In genomic region chr1:39080884-39081265, GRCh38 we compare ENCODE assay signal across 8 cellular contexts. TPM values are rescaled to one million over a fixed set of nuclear protein-coding genes. Genes with fewer than 3 reads are reported as not detected.
DNase-seq lines count a peak whose midpoint lies in the region; ATAC-seq and TF ChIP-seq lines count a peak whose summit lies in the region.

No MANE protein-coding gene starts in this region.

- H3K9me3 Mint-ChIP-seq in activated CD4-positive, alpha-beta memory T cell treated with anti-CD3 and anti-CD28 coated beads for 36 hours = no peaks in the 10 kb centered on the region

- intact Hi-C loops in activated CD4-positive, alpha-beta memory T cell treated with anti-CD3 and anti-CD28 coated beads for 36 hours (cut with micrococcal nuclease) = no loop called here
- intact Hi-C loops in psoas muscle (cut with DNase I) = no loop called here

- POLR2A ChIA-PET in activated CD4-positive, alpha-beta memory T cell treated with anti-CD3 and anti-CD28 coated beads for 36 hours (lab: Charles Lee) = no interaction called here

- peaks cover 19% of the 10 kb centered on the region for H3K27me3 ChIP-seq in cardiac muscle cell
- H3K27me3 ChIP-seq in psoas muscle (ENCODE audit: insufficient read depth in 3 of 3, low read length in 2 of 3) = peaks cover 0 to 35% (median 8%) of the 10 kb centered on the region in 3 donors

- H3K4me3 ChIP-seq in cardiac muscle cell = peak overlapping the region; percentile 95
- H3K4me3 ChIP-seq in psoas muscle = peak overlapping the region; percentile 66

- DNase-seq in CMK (ENCODE audit: low read depth) (peak; percentile 20), cardiac muscle cell (ENCODE audit: low read depth in 1 of 2, low spot score in 1 of 2) (peak in 1 of 2 donors; percentile 76), psoas muscle (peak in 1 of 2 donors; percentile 35), DMS 273 treated with DMSO at 0.1 percent for 48 hours (lab: John Stamatoyannopoulos, UW) (no peak), SIG-M5 treated with dmso at 0.1 percent for 504 hours (lab: John Stamatoyannopoulos, UW; ENCODE audit: unreplicated experiment) (no peak)
- no peak for DNase-seq in activated CD4-positive, alpha-beta memory T cell treated with anti-CD3 and anti-CD28 coated beads for 36 hours
- DNase-seq in stimulated activated CD8-positive, alpha-beta memory T cell treated with anti-CD3 and anti-CD28 coated beads, Interleukin-4, amount 100 ng/mL, for 48 hours = no peak

- H3K27ac ChIP-seq in cardiac muscle cell = peak overlapping the region; percentile 60
- H3K27ac ChIP-seq in psoas muscle = no peak overlapping the region

- TF ChIP-seq CTCF in cardiac muscle cell (IDR thresholded peaks at IDR 0.05; ENCODE audit: low read depth, low read length) (no peak), psoas muscle (IDR thresholded peaks at IDR 0.05) (no peak)

- H3K36me3 Mint-ChIP-seq in activated CD4-positive, alpha-beta memory T cell treated with anti-CD3 and anti-CD28 coated beads for 36 hours = no peaks in the 10 kb centered on the region

- H3K4me3 Mint-ChIP-seq in activated CD4-positive, alpha-beta memory T cell treated with anti-CD3 and anti-CD28 coated beads for 36 hours = peak overlapping the region; percentile 50

- CTCF ChIA-PET in activated CD4-positive, alpha-beta memory T cell treated with anti-CD3 and anti-CD28 coated beads for 36 hours (lab: Charles Lee) = interaction anchor here (0.9 to 2.4 kb wide), 2 partner anchors 12 to 124 kb away, joined by 3 to 7 read pairs; no protein-coding TSS in a partner anchor

- no peaks in the 10 kb centered on the region for H3K4me1 ChIP-seq in cardiac muscle cell (ENCODE audit: low read depth)
- H3K4me1 ChIP-seq in psoas muscle = no peaks in the 10 kb centered on the region

- H3K4me1 Mint-ChIP-seq in activated CD4-positive, alpha-beta memory T cell treated with anti-CD3 and anti-CD28 coated beads for 36 hours (ENCODE audit: low read depth) = peaks cover 6% of the 10 kb centered on the region

- ATAC-seq in psoas muscle (no peak), GM21360 (IDR thresholded peaks at IDR 0.05; ENCODE audit: unreplicated experiment) (no peak)

- no peaks in the 10 kb centered on the region for H3K9me3 ChIP-seq in cardiac muscle cell (ENCODE audit: low read depth)
- H3K9me3 ChIP-seq in psoas muscle = no peaks in the 10 kb centered on the region

- WGBS in psoas muscle, 3 donors = 9 to 23% (median 20%) methylated on average over 7 to 30 of the region's 30 CpGs

- no peak overlapping the region for H3K27ac Mint-ChIP-seq in activated CD4-positive, alpha-beta memory T cell treated with anti-CD3 and anti-CD28 coated beads for 36 hours

- no peaks in the 10 kb centered on the region for H3K36me3 ChIP-seq in cardiac muscle cell
- H3K36me3 ChIP-seq in psoas muscle (ENCODE audit: insufficient read depth in 1 of 2, low read depth in 1 of 2) = no peaks in the 10 kb centered on the region

- peaks cover 34% of the 10 kb centered on the region for H3K27me3 Mint-ChIP-seq in activated CD4-positive, alpha-beta memory T cell treated with anti-CD3 and anti-CD28 coated beads for 36 hours

RNA-seq across cellular contexts. Expression of gene NDUFS5, which starts 54.7 kb away (rescaled TPM):
- 100 to 1,000 TPM; 238 to 240 TPM for total RNA-seq in activated CD4-positive, alpha-beta memory T cell treated with anti-CD3 and anti-CD28 coated beads for 36 hours
- 978 and 1,045 TPM in 2 replicates for total RNA-seq in cardiac muscle cell
- 921 and 1,004 TPM in 2 replicates for polyA plus RNA-seq in cardiac muscle cell
- total RNA-seq in psoas muscle = 100 to 1,000 TPM; 276 to 407 (median 350) TPM
- polyA plus RNA-seq in psoas muscle = 100 to 1,000 TPM; 629 to 910 (median 836) TPM
